Comparison of ENCODE assay signal across 1 cellular context in the genomic region with DNA sequence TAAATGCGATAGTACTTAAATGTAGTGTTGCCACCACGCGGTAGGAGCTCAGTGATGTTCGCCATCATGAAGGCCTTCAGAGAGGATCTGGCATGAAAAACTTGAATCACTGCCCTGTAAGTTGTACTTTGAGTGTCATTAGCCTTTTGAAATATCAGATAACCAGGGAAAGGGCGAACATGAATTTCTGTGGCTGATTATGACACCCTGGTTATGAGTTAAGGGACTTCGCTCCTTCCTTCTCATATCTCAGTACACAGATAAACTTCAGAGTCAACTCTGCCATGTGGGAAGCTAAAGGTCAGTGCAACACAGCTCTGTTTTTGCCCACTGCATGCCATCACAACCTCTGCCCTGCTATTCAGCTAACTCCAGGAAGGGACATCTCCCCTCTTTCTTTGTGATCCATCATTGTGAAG.
TF ChIP-seq lines count a peak whose summit lies in the region.

No MANE protein-coding gene starts in this region.

TF ChIP-seq in HepG2, 621 proteins besides CTCF, POLR2A, EP300 and RAD21 (continued from another document and continues in another):
- TF ChIP-seq, protein P1, sequence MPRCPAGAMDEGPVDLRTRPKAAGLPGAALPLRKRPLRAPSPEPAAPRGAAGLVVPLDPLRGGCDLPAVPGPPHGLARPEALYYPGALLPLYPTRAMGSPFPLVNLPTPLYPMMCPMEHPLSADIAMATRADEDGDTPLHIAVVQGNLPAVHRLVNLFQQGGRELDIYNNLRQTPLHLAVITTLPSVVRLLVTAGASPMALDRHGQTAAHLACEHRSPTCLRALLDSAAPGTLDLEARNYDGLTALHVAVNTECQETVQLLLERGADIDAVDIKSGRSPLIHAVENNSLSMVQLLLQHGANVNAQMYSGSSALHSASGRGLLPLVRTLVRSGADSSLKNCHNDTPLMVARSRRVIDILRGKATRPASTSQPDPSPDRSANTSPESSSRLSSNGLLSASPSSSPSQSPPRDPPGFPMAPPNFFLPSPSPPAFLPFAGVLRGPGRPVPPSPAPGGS (CRISPR knock-in tag; IDR thresholded peaks at IDR 0.05) = 0 out of 2 replicates have a peak, but pooled peaks have one; percentile 23
- TF ChIP-seq KDM6A (CRISPR knock-in tag; IDR thresholded peaks at IDR 0.05; ENCODE audit: low read depth) = peak; percentile 49; the same call in 1 of the 2 replicates
- no peak for TF ChIP-seq CREB1 (IDR thresholded peaks at IDR 0.05)
- peak; percentile 55 for TF ChIP-seq CREB1 (CRISPR knock-in tag; IDR thresholded peaks at IDR 0.05)
- TF ChIP-seq TEAD3 (CRISPR knock-in tag; optimal IDR thresholded peaks at IDR 0.05; ENCODE audit: borderline replicate concordance) = peak; percentile 60
- peak; percentile 69; the same call in 1 of the 2 replicates for TF ChIP-seq PHF21A (CRISPR knock-in tag; IDR thresholded peaks at IDR 0.05)
- TF ChIP-seq NCOA2 (CRISPR knock-in tag; IDR thresholded peaks at IDR 0.05) = 0 out of 2 replicates have a peak, but pooled peaks have one; percentile 64
- 0 out of 2 replicates have a peak, but pooled peaks have one; percentile 28 for TF ChIP-seq ZNF614 (CRISPR knock-in tag; IDR thresholded peaks at IDR 0.05; ENCODE audit: borderline replicate concordance)
- TF ChIP-seq HNRNPL (IDR thresholded peaks at IDR 0.05; ENCODE audit: low read depth, low read length) = peak; percentile 53; the same call in 1 of the 2 replicates
- 0 out of 2 replicates have a peak, but pooled peaks have one; percentile 32 for TF ChIP-seq GATA4 (IDR thresholded peaks at IDR 0.05; ENCODE audit: borderline replicate concordance, low read depth)
- TF ChIP-seq ZNF230 (CRISPR knock-in tag; IDR thresholded peaks at IDR 0.05) = no peak
- TF ChIP-seq SP1 (IDR thresholded peaks at IDR 0.05) = no peak
- no peak for TF ChIP-seq SP1 (CRISPR knock-in tag; IDR thresholded peaks at IDR 0.05)
- 0 out of 2 replicates have a peak, but pooled peaks have one; percentile 41 for TF ChIP-seq ZNF691 (CRISPR knock-in tag; IDR thresholded peaks at IDR 0.05; ENCODE audit: borderline replicate concordance, low read depth)
- peak; percentile 63; the same call in 1 of the 2 replicates for TF ChIP-seq ZNF878 (CRISPR knock-in tag; IDR thresholded peaks at IDR 0.05)
- TF ChIP-seq SOX13 (IDR thresholded peaks at IDR 0.05) = no peak
- peak in 1 of 2 experiments; percentile 61; a peak in 1 of 4 replicates for TF ChIP-seq SOX13 (CRISPR knock-in tag; conservative IDR thresholded peaks at IDR 0.05 in 1 of 2, IDR thresholded peaks at IDR 0.05 in 1 of 2)
- no peak for TF ChIP-seq HNRNPH1 (optimal IDR thresholded peaks at IDR 0.05; ENCODE audit: low read depth, low read length)
- TF ChIP-seq ZFX (CRISPR knock-in tag; IDR thresholded peaks at IDR 0.05; ENCODE audit: low read depth) = 0 out of 2 replicates have a peak, but pooled peaks have one; percentile 41
- no peak for TF ChIP-seq PHF8 (CRISPR knock-in tag; IDR thresholded peaks at IDR 0.05)
- no peak for TF ChIP-seq ZNF703 (CRISPR knock-in tag; IDR thresholded peaks at IDR 0.05; ENCODE audit: borderline replicate concordance)
- TF ChIP-seq MNT (IDR thresholded peaks at IDR 0.05) = 0 out of 2 replicates have a peak, but pooled peaks have one; percentile 14
- TF ChIP-seq TFAP4 (IDR thresholded peaks at IDR 0.05; ENCODE audit: borderline replicate concordance, low read depth) = peak; percentile 64; the same call in 1 of the 2 replicates
- peak; percentile 72 for TF ChIP-seq ESRRA (CRISPR knock-in tag; IDR thresholded peaks at IDR 0.05; ENCODE audit: low read depth)
- TF ChIP-seq RARA (CRISPR knock-in tag; IDR thresholded peaks at IDR 0.05) = peak; percentile 66; the same call in 1 of the 2 replicates
- peak; percentile 52 for TF ChIP-seq FOSL2 (CRISPR knock-in tag; IDR thresholded peaks at IDR 0.05)
- TF ChIP-seq ZNF317 (CRISPR knock-in tag; IDR thresholded peaks at IDR 0.05) = peak; percentile 66; the same call in 1 of the 2 replicates
- TF ChIP-seq, protein P2, sequence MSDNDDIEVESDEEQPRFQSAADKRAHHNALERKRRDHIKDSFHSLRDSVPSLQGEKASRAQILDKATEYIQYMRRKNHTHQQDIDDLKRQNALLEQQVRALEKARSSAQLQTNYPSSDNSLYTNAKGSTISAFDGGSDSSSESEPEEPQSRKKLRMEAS (IDR thresholded peaks at IDR 0.05) = peak; percentile 61
- TF ChIP-seq ZNF644 (CRISPR knock-in tag; IDR thresholded peaks at IDR 0.05; ENCODE audit: low read depth) = 0 out of 2 replicates have a peak, but pooled peaks have one; percentile 24
- TF ChIP-seq, protein P3, sequence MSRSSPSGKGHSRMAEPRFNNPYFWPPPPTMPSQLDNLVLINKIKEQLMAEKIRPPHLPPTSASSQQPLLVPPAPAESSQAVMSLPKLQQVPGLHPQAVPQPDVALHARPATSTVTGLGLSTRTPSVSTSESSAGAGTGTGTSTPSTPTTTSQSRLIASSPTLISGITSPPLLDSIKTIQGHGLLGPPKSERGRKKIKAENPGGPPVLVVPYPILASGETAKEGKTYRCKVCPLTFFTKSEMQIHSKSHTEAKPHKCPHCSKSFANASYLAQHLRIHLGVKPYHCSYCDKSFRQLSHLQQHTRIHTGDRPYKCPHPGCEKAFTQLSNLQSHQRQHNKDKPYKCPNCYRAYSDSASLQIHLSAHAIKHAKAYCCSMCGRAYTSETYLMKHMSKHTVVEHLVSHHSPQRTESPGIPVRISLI (CRISPR knock-in tag; IDR thresholded peaks at IDR 0.05; ENCODE audit: borderline replicate concordance) = peak; percentile 30; the same call in 1 of the 2 replicates
- 0 out of 2 replicates have a peak, but pooled peaks have one; percentile 26 for TF ChIP-seq ZNF441 (CRISPR knock-in tag; IDR thresholded peaks at IDR 0.05; ENCODE audit: borderline replicate concordance)
- peak; percentile 62; the same call in 1 of the 2 replicates for TF ChIP-seq SOX5 (CRISPR knock-in tag; IDR thresholded peaks at IDR 0.05; ENCODE audit: borderline replicate concordance)
- TF ChIP-seq, protein P4, sequence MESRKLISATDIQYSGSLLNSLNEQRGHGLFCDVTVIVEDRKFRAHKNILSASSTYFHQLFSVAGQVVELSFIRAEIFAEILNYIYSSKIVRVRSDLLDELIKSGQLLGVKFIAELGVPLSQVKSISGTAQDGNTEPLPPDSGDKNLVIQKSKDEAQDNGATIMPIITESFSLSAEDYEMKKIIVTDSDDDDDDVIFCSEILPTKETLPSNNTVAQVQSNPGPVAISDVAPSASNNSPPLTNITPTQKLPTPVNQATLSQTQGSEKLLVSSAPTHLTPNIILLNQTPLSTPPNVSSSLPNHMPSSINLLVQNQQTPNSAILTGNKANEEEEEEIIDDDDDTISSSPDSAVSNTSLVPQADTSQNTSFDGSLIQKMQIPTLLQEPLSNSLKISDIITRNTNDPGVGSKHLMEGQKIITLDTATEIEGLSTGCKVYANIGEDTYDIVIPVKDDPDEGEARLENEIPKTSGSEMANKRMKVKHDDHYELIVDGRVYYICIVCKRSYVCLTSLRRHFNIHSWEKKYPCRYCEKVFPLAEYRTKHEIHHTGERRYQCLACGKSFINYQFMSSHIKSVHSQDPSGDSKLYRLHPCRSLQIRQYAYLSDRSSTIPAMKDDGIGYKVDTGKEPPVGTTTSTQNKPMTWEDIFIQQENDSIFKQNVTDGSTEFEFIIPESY (CRISPR knock-in tag; IDR thresholded peaks at IDR 0.05) = peak; percentile 41; the same call in 1 of the 2 replicates
- TF ChIP-seq TCF7 (IDR thresholded peaks at IDR 0.05; ENCODE audit: low read depth) = peak; percentile 64
- peak; percentile 34; the same call in 1 of the 2 replicates for TF ChIP-seq ZNF564 (CRISPR knock-in tag; IDR thresholded peaks at IDR 0.05)
- TF ChIP-seq NR2F1 (CRISPR knock-in tag; IDR thresholded peaks at IDR 0.05) = peak; percentile 7 to 41; a peak in 1 of 4 replicates
- TF ChIP-seq PCBP2 (optimal IDR thresholded peaks at IDR 0.05; ENCODE audit: low read depth, low read length, poor library complexity, severe bottlenecking) = no peak
- TF ChIP-seq, protein P5, sequence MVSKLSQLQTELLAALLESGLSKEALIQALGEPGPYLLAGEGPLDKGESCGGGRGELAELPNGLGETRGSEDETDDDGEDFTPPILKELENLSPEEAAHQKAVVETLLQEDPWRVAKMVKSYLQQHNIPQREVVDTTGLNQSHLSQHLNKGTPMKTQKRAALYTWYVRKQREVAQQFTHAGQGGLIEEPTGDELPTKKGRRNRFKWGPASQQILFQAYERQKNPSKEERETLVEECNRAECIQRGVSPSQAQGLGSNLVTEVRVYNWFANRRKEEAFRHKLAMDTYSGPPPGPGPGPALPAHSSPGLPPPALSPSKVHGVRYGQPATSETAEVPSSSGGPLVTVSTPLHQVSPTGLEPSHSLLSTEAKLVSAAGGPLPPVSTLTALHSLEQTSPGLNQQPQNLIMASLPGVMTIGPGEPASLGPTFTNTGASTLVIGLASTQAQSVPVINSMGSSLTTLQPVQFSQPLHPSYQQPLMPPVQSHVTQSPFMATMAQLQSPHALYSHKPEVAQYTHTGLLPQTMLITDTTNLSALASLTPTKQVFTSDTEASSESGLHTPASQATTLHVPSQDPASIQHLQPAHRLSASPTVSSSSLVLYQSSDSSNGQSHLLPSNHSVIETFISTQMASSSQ (IDR thresholded peaks at IDR 0.05; ENCODE audit: low read depth) = no peak
- TF ChIP-seq, protein P5 (CRISPR knock-in tag; IDR thresholded peaks at IDR 0.05; ENCODE audit: borderline replicate concordance) = 0 out of 2 replicates have a peak, but pooled peaks have one; percentile 36
- peak; percentile 21; the same call in 1 of the 2 replicates for TF ChIP-seq HDAC1 (CRISPR knock-in tag; IDR thresholded peaks at IDR 0.05)
- TF ChIP-seq HDAC2 (CRISPR knock-in tag; IDR thresholded peaks at IDR 0.05) = peak; percentile 80
- no peak for TF ChIP-seq ZNF777 (CRISPR knock-in tag; IDR thresholded peaks at IDR 0.05)
- no peak for TF ChIP-seq MAFK (conservative IDR thresholded peaks at IDR 0.05 in 1 of 2, IDR thresholded peaks at IDR 0.05 in 1 of 2; ENCODE audit: low read length in 2 of 2)
- TF ChIP-seq, protein P6, sequence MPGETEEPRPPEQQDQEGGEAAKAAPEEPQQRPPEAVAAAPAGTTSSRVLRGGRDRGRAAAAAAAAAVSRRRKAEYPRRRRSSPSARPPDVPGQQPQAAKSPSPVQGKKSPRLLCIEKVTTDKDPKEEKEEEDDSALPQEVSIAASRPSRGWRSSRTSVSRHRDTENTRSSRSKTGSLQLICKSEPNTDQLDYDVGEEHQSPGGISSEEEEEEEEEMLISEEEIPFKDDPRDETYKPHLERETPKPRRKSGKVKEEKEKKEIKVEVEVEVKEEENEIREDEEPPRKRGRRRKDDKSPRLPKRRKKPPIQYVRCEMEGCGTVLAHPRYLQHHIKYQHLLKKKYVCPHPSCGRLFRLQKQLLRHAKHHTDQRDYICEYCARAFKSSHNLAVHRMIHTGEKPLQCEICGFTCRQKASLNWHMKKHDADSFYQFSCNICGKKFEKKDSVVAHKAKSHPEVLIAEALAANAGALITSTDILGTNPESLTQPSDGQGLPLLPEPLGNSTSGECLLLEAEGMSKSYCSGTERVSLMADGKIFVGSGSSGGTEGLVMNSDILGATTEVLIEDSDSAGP (CRISPR knock-in tag; IDR thresholded peaks at IDR 0.05; ENCODE audit: borderline replicate concordance) = no peak
- TF ChIP-seq DMAP1 (CRISPR knock-in tag; IDR thresholded peaks at IDR 0.05) = 0 out of 2 replicates have a peak, but pooled peaks have one; percentile 27
- TF ChIP-seq CCDC6 (CRISPR knock-in tag; IDR thresholded peaks at IDR 0.05) = 0 out of 2 replicates have a peak, but pooled peaks have one; percentile 44
- TF ChIP-seq YEATS4 (CRISPR knock-in tag; IDR thresholded peaks at IDR 0.05; ENCODE audit: borderline replicate concordance) = peak; percentile 64; the same call in 1 of the 2 replicates
- TF ChIP-seq ZBTB7B (CRISPR knock-in tag; IDR thresholded peaks at IDR 0.05) = peak; percentile 47; the same call in 1 of the 2 replicates
- TF ChIP-seq NR2F2 (IDR thresholded peaks at IDR 0.05; ENCODE audit: borderline replicate concordance, low read depth) = peak; percentile 76
- TF ChIP-seq, protein P7, sequence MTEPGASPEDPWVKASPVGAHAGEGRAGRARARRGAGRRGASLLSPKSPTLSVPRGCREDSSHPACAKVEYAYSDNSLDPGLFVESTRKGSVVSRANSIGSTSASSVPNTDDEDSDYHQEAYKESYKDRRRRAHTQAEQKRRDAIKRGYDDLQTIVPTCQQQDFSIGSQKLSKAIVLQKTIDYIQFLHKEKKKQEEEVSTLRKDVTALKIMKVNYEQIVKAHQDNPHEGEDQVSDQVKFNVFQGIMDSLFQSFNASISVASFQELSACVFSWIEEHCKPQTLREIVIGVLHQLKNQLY (CRISPR knock-in tag; IDR thresholded peaks at IDR 0.05) = peak; percentile 70; the same call in 1 of the 2 replicates
